8 cellular contexts compared by ENCODE assay signal in genomic region chr7:102396710-102397019, GRCh38.
DNase-seq lines count a peak whose midpoint lies in the region; ATAC-seq, FAIRE-seq and TF ChIP-seq lines count a peak whose summit lies in the region.

No MANE protein-coding gene starts in this region.

- DNase-seq in AG10803 (ENCODE audit: low read depth) (no peak), choroid plexus epithelial cell (ENCODE audit: low read depth) (no peak), urothelium cell line (ENCODE audit: low spot score) (no peak), SIG-M5 treated with dmso at 0.1 percent for 504 hours (lab: John Stamatoyannopoulos, UW; ENCODE audit: unreplicated experiment) (no peak)

- no peak for TF ChIP-seq CTCF in AG10803 (conservative IDR thresholded peaks at IDR 0.05; ENCODE audit: low read length)
- TF ChIP-seq CTCF in choroid plexus epithelial cell (conservative IDR thresholded peaks at IDR 0.05; ENCODE audit: low read depth, low read length), result no peak

- peaks cover 4% of the 10 kb centered on the region for H3K36me3 ChIP-seq in mucosa of stomach (ENCODE audit: control insufficient read depth, insufficient read depth, low read length)

- no peak for ATAC-seq in HG03342 (IDR thresholded peaks at IDR 0.05; ENCODE audit: unreplicated experiment)
- ATAC-seq in HG02588 (IDR thresholded peaks at IDR 0.05; ENCODE audit: unreplicated experiment), result no peak

- H3K9me3 ChIP-seq in mucosa of stomach (ENCODE audit: control insufficient read depth, low read length), result no peaks in the 10 kb centered on the region

- H3K27me3 ChIP-seq in mucosa of stomach (ENCODE audit: control insufficient read depth, insufficient read depth, low read length), result no peaks in the 10 kb centered on the region

- FAIRE-seq in urothelium cell line (lab: Jason Lieb, UNC), result no peak

- no peak for TF ChIP-seq RAD21 in Ishikawa (IDR thresholded peaks at IDR 0.05; ENCODE audit: low read depth)

- H3K9ac ChIP-seq in mucosa of stomach (ENCODE audit: low read length), result peak overlapping the region; percentile 96

- no peak for TF ChIP-seq EP300 in Ishikawa (IDR thresholded peaks at IDR 0.05; ENCODE audit: borderline replicate concordance)

- H3K4me3 ChIP-seq in AG10803 (ENCODE audit: low read length) (peak overlapping the region; percentile 99), choroid plexus epithelial cell (ENCODE audit: low read depth, low read length) (peak overlapping the region; percentile 94), mucosa of stomach (ENCODE audit: low read length) (peak overlapping the region; percentile 88)

- peaks cover 8% of the 10 kb centered on the region for H3K4me1 ChIP-seq in mucosa of stomach (ENCODE audit: control insufficient read depth, insufficient read depth, low read length)

TF ChIP-seq in Ishikawa, 13 proteins besides CTCF, POLR2A, EP300 and RAD21:
- TF ChIP-seq TCF12 (IDR thresholded peaks at IDR 0.05; ENCODE audit: low read depth), result 0 out of 2 replicates have a peak, but pooled peaks have one; percentile 19
- TF ChIP-seq EGR1 (IDR thresholded peaks at IDR 0.05), result no peak
